In genomic region chr15:78239811-78240210, GRCh38 we compare ENCODE assay signal across 1 cellular context.
TF ChIP-seq lines count a peak whose summit lies in the region.

No MANE protein-coding gene starts in this region.

TF ChIP-seq in H1, 55 proteins besides CTCF, POLR2A, EP300 and RAD21:
- TF ChIP-seq PHF8 (conservative IDR thresholded peaks at IDR 0.05; ENCODE audit: low read depth, low read length) (no peak), CHD2 (IDR thresholded peaks at IDR 0.05; ENCODE audit: low read length) (no peak), ASH2L (IDR thresholded peaks at IDR 0.05; ENCODE audit: low read length) (no peak), GABPA (IDR thresholded peaks at IDR 0.05; ENCODE audit: borderline replicate concordance, insufficient read depth, low read length) (no peak), USF2 (IDR thresholded peaks at IDR 0.05; ENCODE audit: low read length) (no peak), ZNF274 (IDR thresholded peaks at IDR 0.05; ENCODE audit: borderline replicate concordance, extremely low read depth, low read length) (no peak), CBX5 (IDR thresholded peaks at IDR 0.05; ENCODE audit: low read depth, low read length) (no peak), SUZ12 (IDR thresholded peaks at IDR 0.05; ENCODE audit: low read length) (no peak), SP1 (IDR thresholded peaks at IDR 0.05; ENCODE audit: low read depth, low read length) (no peak), JUND (IDR thresholded peaks at IDR 0.05; ENCODE audit: low read length) (no peak), HDAC6 (IDR thresholded peaks at IDR 0.05; ENCODE audit: low read depth, low read length) (no peak), KDM4A (IDR thresholded peaks at IDR 0.05; ENCODE audit: low read depth, low read length, severe bottlenecking) (no peak), RNF2 (IDR thresholded peaks at IDR 0.05; ENCODE audit: borderline replicate concordance, low read depth, low read length, missing control alignments, poor library complexity, severe bottlenecking) (no peak), KDM1A (IDR thresholded peaks at IDR 0.05; ENCODE audit: borderline replicate concordance, low read length) (no peak), SIN3A (conservative IDR thresholded peaks at IDR 0.05 in 1 of 2, IDR thresholded peaks at IDR 0.05 in 1 of 2; ENCODE audit: low read depth in 1 of 2, low read length in 2 of 2) (no peak), YY1 (IDR thresholded peaks at IDR 0.05; ENCODE audit: low read depth, low read length) (no peak), TBP (IDR thresholded peaks at IDR 0.05; ENCODE audit: low read depth, low read length) (no peak), CEBPB (IDR thresholded peaks at IDR 0.05; ENCODE audit: low read depth, low read length) (no peak), ATF3 (IDR thresholded peaks at IDR 0.05; ENCODE audit: insufficient read depth, low read depth, low read length) (no peak)
